In the genomic region with DNA sequence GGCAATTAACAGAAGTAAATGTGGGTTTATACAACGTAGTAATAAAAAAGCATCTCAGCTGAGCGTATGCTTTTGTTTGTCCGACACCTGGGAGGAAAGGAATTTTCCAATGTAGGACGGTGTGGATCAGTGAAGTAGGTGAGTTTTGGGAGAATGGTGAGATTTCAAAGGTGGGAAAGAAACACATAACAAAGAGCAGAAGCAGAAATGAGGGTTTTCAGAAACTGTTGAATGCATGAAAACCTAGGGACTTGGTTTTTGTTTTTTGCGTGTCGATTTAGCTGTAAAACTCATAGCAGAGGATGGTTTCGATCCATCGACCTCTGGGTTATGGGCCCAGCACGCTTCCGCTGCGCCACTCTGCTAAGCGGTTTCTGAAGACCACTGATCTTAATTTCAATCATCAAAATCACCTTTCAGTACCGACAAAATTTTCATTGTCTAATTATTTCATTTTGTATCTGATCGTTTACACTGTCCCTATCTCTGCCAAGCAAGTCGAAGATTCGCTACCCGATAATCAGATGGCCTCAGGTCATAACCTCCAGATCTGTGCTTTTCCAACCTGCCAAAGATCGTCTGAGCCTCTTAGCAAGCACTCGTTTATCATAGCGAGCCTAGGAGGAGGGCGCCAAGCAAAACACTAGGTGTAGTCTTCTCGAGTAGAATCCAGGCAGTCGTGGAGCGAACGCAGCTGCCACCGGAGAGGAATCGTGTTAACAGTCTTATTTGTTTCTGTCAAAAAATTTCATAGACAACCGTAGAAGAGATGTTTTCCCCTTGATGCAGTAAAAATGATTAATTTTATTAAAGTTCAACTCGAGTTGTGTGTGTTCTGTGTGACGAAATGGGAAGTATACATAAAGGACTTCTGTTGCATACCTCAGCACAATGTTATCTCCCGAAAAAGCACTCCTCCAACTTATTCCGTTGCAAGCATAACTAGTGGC, we compare ENCODE assay signal across 1 cellular context.
TF ChIP-seq lines count a peak whose summit lies in the region.

No MANE protein-coding gene starts in this region.

TF ChIP-seq in HepG2, 621 proteins besides CTCF, POLR2A, EP300 and RAD21 (continued from another document and continues in another):
- TF ChIP-seq SUZ12 (IDR thresholded peaks at IDR 0.05; ENCODE audit: low read depth, low read length) (no peak), ZFY (CRISPR knock-in tag; IDR thresholded peaks at IDR 0.05) (0 out of 2 replicates have a peak, but pooled peaks have one; percentile 32), ARNTL (CRISPR knock-in tag; IDR thresholded peaks at IDR 0.05) (no peak), ATF7 (IDR thresholded peaks at IDR 0.05) (no peak), ATF7 (CRISPR knock-in tag; IDR thresholded peaks at IDR 0.05) (no peak; the same call in 1 of the 2 replicates), HNRNPH1 (optimal IDR thresholded peaks at IDR 0.05; ENCODE audit: low read depth, low read length) (no peak), DR1 (CRISPR knock-in tag; IDR thresholded peaks at IDR 0.05) (no peak), MEIS2 (CRISPR knock-in tag; IDR thresholded peaks at IDR 0.05) (peak; percentile 71; the same call in 1 of the 2 replicates), ZNF556 (CRISPR knock-in tag; IDR thresholded peaks at IDR 0.05; ENCODE audit: borderline replicate concordance) (peak; percentile 80), HOXA9 (CRISPR knock-in tag; IDR thresholded peaks at IDR 0.05; ENCODE audit: borderline replicate concordance) (no peak), POLR2G (IDR thresholded peaks at IDR 0.05; ENCODE audit: low read depth, low read length) (no peak), SMAD9 (CRISPR knock-in tag; IDR thresholded peaks at IDR 0.05) (no peak), MATR3 (CRISPR knock-in tag; IDR thresholded peaks at IDR 0.05) (no peak), ZNF180 (CRISPR knock-in tag; IDR thresholded peaks at IDR 0.05; ENCODE audit: borderline replicate concordance, low read depth) (no peak), ARNT2 (CRISPR knock-in tag; IDR thresholded peaks at IDR 0.05; ENCODE audit: low read depth) (peak; percentile 53; the same call in 1 of the 2 replicates), ZNF383 (CRISPR knock-in tag; IDR thresholded peaks at IDR 0.05; ENCODE audit: borderline replicate concordance) (no peak), SNRNP70 (IDR thresholded peaks at IDR 0.05; ENCODE audit: low read depth, low read length) (no peak), ZNF546 (CRISPR knock-in tag; conservative IDR thresholded peaks at IDR 0.05) (no peak), SMARCE1 (IDR thresholded peaks at IDR 0.05; ENCODE audit: borderline replicate concordance) (no peak), JARID2 (CRISPR knock-in tag; IDR thresholded peaks at IDR 0.05; ENCODE audit: insufficient replicate concordance) (no peak), MIER3 (CRISPR knock-in tag; IDR thresholded peaks at IDR 0.05; ENCODE audit: borderline replicate concordance) (peak; percentile 86; the same call in 1 of the 2 replicates)
- TF ChIP-seq, protein P1, sequence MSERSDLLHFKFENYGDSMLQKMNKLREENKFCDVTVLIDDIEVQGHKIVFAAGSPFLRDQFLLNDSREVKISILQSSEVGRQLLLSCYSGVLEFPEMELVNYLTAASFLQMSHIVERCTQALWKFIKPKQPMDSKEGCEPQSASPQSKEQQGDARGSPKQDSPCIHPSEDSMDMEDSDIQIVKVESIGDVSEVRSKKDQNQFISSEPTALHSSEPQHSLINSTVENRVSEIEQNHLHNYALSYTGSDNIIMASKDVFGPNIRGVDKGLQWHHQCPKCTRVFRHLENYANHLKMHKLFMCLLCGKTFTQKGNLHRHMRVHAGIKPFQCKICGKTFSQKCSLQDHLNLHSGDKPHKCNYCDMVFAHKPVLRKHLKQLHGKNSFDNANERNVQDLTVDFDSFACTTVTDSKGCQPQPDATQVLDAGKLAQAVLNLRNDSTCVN (CRISPR knock-in tag; IDR thresholded peaks at IDR 0.05; ENCODE audit: borderline replicate concordance), result peak; percentile 21; the same call in 1 of the 2 replicates
- TF ChIP-seq, protein P2, sequence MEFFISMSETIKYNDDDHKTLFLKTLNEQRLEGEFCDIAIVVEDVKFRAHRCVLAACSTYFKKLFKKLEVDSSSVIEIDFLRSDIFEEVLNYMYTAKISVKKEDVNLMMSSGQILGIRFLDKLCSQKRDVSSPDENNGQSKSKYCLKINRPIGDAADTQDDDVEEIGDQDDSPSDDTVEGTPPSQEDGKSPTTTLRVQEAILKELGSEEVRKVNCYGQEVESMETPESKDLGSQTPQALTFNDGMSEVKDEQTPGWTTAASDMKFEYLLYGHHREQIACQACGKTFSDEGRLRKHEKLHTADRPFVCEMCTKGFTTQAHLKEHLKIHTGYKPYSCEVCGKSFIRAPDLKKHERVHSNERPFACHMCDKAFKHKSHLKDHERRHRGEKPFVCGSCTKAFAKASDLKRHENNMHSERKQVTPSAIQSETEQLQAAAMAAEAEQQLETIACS (CRISPR knock-in tag; IDR thresholded peaks at IDR 0.05), result no peak
- TF ChIP-seq, protein P3, sequence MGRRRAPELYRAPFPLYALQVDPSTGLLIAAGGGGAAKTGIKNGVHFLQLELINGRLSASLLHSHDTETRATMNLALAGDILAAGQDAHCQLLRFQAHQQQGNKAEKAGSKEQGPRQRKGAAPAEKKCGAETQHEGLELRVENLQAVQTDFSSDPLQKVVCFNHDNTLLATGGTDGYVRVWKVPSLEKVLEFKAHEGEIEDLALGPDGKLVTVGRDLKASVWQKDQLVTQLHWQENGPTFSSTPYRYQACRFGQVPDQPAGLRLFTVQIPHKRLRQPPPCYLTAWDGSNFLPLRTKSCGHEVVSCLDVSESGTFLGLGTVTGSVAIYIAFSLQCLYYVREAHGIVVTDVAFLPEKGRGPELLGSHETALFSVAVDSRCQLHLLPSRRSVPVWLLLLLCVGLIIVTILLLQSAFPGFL (CRISPR knock-in tag; IDR thresholded peaks at IDR 0.05), result no peak
- TF ChIP-seq, protein P4, sequence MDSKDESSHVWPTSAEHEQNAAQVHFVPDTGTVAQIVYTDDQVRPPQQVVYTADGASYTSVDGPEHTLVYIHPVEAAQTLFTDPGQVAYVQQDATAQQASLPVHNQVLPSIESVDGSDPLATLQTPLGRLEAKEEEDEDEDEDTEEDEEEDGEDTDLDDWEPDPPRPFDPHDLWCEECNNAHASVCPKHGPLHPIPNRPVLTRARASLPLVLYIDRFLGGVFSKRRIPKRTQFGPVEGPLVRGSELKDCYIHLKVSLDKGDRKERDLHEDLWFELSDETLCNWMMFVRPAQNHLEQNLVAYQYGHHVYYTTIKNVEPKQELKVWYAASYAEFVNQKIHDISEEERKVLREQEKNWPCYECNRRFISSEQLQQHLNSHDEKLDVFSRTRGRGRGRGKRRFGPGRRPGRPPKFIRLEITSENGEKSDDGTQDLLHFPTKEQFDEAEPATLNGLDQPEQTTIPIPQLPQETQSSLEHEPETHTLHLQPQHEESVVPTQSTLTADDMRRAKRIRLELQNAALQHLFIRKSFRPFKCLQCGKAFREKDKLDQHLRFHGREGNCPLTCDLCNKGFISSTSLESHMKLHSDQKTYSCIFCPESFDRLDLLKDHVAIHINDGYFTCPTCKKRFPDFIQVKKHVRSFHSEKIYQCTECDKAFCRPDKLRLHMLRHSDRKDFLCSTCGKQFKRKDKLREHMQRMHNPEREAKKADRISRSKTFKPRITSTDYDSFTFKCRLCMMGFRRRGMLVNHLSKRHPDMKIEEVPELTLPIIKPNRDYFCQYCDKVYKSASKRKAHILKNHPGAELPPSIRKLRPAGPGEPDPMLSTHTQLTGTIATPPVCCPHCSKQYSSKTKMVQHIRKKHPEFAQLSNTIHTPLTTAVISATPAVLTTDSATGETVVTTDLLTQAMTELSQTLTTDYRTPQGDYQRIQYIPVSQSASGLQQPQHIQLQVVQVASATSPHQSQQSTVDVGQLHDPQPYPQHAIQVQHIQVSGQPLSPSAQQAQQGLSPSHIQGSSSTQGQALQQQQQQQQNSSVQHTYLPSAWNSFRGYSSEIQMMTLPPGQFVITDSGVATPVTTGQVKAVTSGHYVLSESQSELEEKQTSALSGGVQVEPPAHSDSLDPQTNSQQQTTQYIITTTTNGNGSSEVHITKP (CRISPR knock-in tag; IDR thresholded peaks at IDR 0.05; ENCODE audit: low read depth), result peak; percentile 27; the same call in 1 of the 2 replicates
- TF ChIP-seq, protein P5, sequence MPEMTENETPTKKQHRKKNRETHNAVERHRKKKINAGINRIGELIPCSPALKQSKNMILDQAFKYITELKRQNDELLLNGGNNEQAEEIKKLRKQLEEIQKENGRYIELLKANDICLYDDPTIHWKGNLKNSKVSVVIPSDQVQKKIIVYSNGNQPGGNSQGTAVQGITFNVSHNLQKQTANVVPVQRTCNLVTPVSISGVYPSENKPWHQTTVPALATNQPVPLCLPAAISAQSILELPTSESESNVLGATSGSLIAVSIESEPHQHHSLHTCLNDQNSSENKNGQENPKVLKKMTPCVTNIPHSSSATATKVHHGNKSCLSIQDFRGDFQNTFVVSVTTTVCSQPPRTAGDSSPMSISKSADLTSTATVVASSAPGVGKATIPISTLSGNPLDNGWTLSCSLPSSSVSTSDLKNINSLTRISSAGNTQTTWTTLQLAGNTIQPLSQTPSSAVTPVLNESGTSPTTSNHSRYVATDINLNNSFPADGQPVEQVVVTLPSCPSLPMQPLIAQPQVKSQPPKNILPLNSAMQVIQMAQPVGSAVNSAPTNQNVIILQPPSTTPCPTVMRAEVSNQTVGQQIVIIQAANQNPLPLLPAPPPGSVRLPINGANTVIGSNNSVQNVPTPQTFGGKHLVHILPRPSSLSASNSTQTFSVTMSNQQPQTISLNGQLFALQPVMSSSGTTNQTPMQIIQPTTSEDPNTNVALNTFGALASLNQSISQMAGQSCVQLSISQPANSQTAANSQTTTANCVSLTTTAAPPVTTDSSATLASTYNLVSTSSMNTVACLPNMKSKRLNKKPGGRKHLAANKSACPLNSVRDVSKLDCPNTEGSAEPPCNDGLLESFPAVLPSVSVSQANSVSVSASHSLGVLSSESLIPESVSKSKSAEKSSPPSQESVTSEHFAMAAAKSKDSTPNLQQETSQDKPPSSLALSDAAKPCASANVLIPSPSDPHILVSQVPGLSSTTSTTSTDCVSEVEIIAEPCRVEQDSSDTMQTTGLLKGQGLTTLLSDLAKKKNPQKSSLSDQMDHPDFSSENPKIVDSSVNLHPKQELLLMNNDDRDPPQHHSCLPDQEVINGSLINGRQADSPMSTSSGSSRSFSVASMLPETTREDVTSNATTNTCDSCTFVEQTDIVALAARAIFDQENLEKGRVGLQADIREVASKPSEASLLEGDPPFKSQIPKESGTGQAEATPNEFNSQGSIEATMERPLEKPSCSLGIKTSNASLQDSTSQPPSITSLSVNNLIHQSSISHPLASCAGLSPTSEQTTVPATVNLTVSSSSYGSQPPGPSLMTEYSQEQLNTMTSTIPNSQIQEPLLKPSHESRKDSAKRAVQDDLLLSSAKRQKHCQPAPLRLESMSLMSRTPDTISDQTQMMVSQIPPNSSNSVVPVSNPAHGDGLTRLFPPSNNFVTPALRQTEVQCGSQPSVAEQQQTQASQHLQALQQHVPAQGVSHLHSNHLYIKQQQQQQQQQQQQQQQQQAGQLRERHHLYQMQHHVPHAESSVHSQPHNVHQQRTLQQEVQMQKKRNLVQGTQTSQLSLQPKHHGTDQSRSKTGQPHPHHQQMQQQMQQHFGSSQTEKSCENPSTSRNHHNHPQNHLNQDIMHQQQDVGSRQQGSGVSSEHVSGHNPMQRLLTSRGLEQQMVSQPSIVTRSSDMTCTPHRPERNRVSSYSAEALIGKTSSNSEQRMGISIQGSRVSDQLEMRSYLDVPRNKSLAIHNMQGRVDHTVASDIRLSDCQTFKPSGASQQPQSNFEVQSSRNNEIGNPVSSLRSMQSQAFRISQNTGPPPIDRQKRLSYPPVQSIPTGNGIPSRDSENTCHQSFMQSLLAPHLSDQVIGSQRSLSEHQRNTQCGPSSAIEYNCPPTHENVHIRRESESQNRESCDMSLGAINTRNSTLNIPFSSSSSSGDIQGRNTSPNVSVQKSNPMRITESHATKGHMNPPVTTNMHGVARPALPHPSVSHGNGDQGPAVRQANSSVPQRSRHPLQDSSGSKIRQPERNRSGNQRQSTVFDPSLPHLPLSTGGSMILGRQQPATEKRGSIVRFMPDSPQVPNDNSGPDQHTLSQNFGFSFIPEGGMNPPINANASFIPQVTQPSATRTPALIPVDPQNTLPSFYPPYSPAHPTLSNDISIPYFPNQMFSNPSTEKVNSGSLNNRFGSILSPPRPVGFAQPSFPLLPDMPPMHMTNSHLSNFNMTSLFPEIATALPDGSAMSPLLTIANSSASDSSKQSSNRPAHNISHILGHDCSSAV (CRISPR knock-in tag; IDR thresholded peaks at IDR 0.05; ENCODE audit: borderline replicate concordance), result no peak
- TF ChIP-seq, protein P6, sequence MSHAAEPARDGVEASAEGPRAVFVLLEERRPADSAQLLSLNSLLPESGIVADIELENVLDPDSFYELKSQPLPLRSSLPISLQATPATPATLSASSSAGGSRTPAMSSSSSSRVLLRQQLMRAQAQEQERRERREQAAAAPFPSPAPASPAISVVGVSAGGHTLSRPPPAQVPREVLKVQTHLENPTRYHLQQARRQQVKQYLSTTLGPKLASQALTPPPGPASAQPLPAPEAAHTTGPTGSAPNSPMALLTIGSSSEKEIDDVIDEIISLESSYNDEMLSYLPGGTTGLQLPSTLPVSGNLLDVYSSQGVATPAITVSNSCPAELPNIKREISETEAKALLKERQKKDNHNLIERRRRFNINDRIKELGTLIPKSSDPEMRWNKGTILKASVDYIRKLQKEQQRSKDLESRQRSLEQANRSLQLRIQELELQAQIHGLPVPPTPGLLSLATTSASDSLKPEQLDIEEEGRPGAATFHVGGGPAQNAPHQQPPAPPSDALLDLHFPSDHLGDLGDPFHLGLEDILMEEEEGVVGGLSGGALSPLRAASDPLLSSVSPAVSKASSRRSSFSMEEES (CRISPR knock-in tag; IDR thresholded peaks at IDR 0.05), result no peak
- TF ChIP-seq, protein P7, sequence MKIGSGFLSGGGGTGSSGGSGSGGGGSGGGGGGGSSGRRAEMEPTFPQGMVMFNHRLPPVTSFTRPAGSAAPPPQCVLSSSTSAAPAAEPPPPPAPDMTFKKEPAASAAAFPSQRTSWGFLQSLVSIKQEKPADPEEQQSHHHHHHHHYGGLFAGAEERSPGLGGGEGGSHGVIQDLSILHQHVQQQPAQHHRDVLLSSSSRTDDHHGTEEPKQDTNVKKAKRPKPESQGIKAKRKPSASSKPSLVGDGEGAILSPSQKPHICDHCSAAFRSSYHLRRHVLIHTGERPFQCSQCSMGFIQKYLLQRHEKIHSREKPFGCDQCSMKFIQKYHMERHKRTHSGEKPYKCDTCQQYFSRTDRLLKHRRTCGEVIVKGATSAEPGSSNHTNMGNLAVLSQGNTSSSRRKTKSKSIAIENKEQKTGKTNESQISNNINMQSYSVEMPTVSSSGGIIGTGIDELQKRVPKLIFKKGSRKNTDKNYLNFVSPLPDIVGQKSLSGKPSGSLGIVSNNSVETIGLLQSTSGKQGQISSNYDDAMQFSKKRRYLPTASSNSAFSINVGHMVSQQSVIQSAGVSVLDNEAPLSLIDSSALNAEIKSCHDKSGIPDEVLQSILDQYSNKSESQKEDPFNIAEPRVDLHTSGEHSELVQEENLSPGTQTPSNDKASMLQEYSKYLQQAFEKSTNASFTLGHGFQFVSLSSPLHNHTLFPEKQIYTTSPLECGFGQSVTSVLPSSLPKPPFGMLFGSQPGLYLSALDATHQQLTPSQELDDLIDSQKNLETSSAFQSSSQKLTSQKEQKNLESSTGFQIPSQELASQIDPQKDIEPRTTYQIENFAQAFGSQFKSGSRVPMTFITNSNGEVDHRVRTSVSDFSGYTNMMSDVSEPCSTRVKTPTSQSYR (CRISPR knock-in tag; IDR thresholded peaks at IDR 0.05; ENCODE audit: borderline replicate concordance), result no peak
